ENCODE assay signal across 10 cellular contexts in genomic region chr14:101808020-101808641, GRCh38. TPM values are rescaled to one million over a fixed set of nuclear protein-coding genes. Genes with fewer than 3 reads are reported as not detected.
DNase-seq lines count a peak whose midpoint lies in the region; ATAC-seq, FAIRE-seq and TF ChIP-seq lines count a peak whose summit lies in the region.
"Had no signal": no experiment of that assay in that cellular context is flagged by ENCODE, and none has a peak within 500 bp of the region (broad histone marks: within the 10 kb centered on the region; RNA-seq: fewer than 3 reads in every experiment).

No MANE protein-coding gene starts in this region.

- H3K27me3 ChIP-seq in CD4-positive, CD25-positive, alpha-beta regulatory T cell (ENCODE audit: control insufficient read depth, insufficient read depth, low read length), result no peaks in the 10 kb centered on the region
- no peaks in the 10 kb centered on the region for H3K27me3 ChIP-seq in HUES64 (ENCODE audit: insufficient read depth, low read length)

- no peak for TF ChIP-seq POLR2A in GM12892 (IDR thresholded peaks at IDR 0.05; ENCODE audit: low read depth, low read length)

- 46% methylated on average over 11 of the region's 11 CpGs for WGBS in HUES64

- H3K27ac Mint-ChIP-seq in CD4-positive, CD25-positive, alpha-beta regulatory T cell, result peak overlapping the region; percentile 66 to 99 (median 75)
- peak overlapping the region; percentile 35 for H3K27ac Mint-ChIP-seq in activated CD4-positive, alpha-beta memory T cell treated with anti-CD3 and anti-CD28 coated beads for 36 hours
- no peak overlapping the region for H3K27ac Mint-ChIP-seq in memory B cell

- no peak for FAIRE-seq in GM12892 (lab: Jason Lieb, UNC)
- FAIRE-seq: endothelial cell of umbilical vein had no signal

- POLR2A ChIA-PET in activated CD4-positive, alpha-beta memory T cell treated with anti-CD3 and anti-CD28 coated beads for 36 hours (lab: Charles Lee), result interaction anchor here (0.5 to 4.7 kb wide), 8 partner anchors 10 to 47 kb away, joined by 3 to 68 read pairs (median 4); no protein-coding TSS in a partner anchor

- H3K36me3 ChIP-seq in CD4-positive, CD25-positive, alpha-beta regulatory T cell (ENCODE audit: control insufficient read depth, insufficient read depth, low read length), result peaks cover 3% of the 10 kb centered on the region
- H3K36me3 ChIP-seq in HUES64 (ENCODE audit: insufficient read depth, low read length), result no peaks in the 10 kb centered on the region

- intact Hi-C loops in activated CD4-positive, alpha-beta memory T cell treated with anti-CD3 and anti-CD28 coated beads for 36 hours (cut with micrococcal nuclease), result no loop called here

- ATAC-seq in CD4-positive, CD25-positive, alpha-beta regulatory T cell (ENCODE audit: low read depth in 2 of 2), result no peak
- no peak for ATAC-seq in memory B cell (ENCODE audit: low read depth)
- no peak for ATAC-seq in HG03108 (IDR thresholded peaks at IDR 0.05; ENCODE audit: unreplicated experiment)
- no peak for ATAC-seq in GM21825 (IDR thresholded peaks at IDR 0.05; ENCODE audit: unreplicated experiment)
- no peak for ATAC-seq in GM21786 (IDR thresholded peaks at IDR 0.05; ENCODE audit: unreplicated experiment)

- H3K4me1 Mint-ChIP-seq in CD4-positive, CD25-positive, alpha-beta regulatory T cell, result peaks cover 17 to 39% (median 29%) of the 10 kb centered on the region in 4 donors
- H3K4me1 Mint-ChIP-seq in activated CD4-positive, alpha-beta memory T cell treated with anti-CD3 and anti-CD28 coated beads for 36 hours (ENCODE audit: low read depth), result peaks cover 31% of the 10 kb centered on the region
- H3K4me1 Mint-ChIP-seq in memory B cell, result peaks cover 15% of the 10 kb centered on the region

- peaks cover 37% of the 10 kb centered on the region for H3K4me1 ChIP-seq in CD4-positive, CD25-positive, alpha-beta regulatory T cell (ENCODE audit: control insufficient read depth, insufficient read depth, low read length, poor library complexity, severe bottlenecking)
- H3K4me1 ChIP-seq in HUES64 (ENCODE audit: insufficient read depth, low read length), result peaks cover 24% of the 10 kb centered on the region

- CTCF ChIA-PET in activated CD4-positive, alpha-beta memory T cell treated with anti-CD3 and anti-CD28 coated beads for 36 hours (lab: Charles Lee), result interaction anchor here (1.1 to 3.4 kb wide), 5 partner anchors 14 to 72 kb away, joined by 3 to 18 read pairs (median 4); no protein-coding TSS in a partner anchor

- no peak for DNase-seq in CD4-positive, CD25-positive, alpha-beta regulatory T cell
- no peak for DNase-seq in activated CD4-positive, alpha-beta memory T cell treated with anti-CD3 and anti-CD28 coated beads for 36 hours
- DNase-seq in memory B cell (ENCODE audit: low spot score in 2 of 2), result no peak
- DNase-seq in GM12892 (ENCODE audit: insufficient read length), result no peak
- DNase-seq: NCI-H1930 had no signal

- H3K9ac ChIP-seq in HUES64 (ENCODE audit: low read depth, low read length), result no peak overlapping the region

- peaks cover 8% of the 10 kb centered on the region for H3K27me3 Mint-ChIP-seq in CD4-positive, CD25-positive, alpha-beta regulatory T cell
- H3K27me3 Mint-ChIP-seq in activated CD4-positive, alpha-beta memory T cell treated with anti-CD3 and anti-CD28 coated beads for 36 hours, result no peaks in the 10 kb centered on the region
- H3K27me3 Mint-ChIP-seq in memory B cell, result no peaks in the 10 kb centered on the region

- peak overlapping the region in 3 of 4 donors; percentile 39 to 73 (median 68) for H3K4me3 Mint-ChIP-seq in CD4-positive, CD25-positive, alpha-beta regulatory T cell
- no peak overlapping the region for H3K4me3 Mint-ChIP-seq in activated CD4-positive, alpha-beta memory T cell treated with anti-CD3 and anti-CD28 coated beads for 36 hours
- H3K4me3 Mint-ChIP-seq in memory B cell, result peak overlapping the region; percentile 27

- H3K27ac ChIP-seq in CD4-positive, CD25-positive, alpha-beta regulatory T cell (ENCODE audit: insufficient read depth, low read length, poor library complexity, severe bottlenecking), result peak overlapping the region; percentile 100
- H3K27ac ChIP-seq in HUES64 (ENCODE audit: low read depth, low read length), result no peak overlapping the region; the same call in 1 of the 2 replicates

- peaks cover 10% of the 10 kb centered on the region for H3K36me3 Mint-ChIP-seq in CD4-positive, CD25-positive, alpha-beta regulatory T cell
- peaks cover 27% of the 10 kb centered on the region for H3K36me3 Mint-ChIP-seq in activated CD4-positive, alpha-beta memory T cell treated with anti-CD3 and anti-CD28 coated beads for 36 hours
- H3K36me3 Mint-ChIP-seq in memory B cell, result peaks cover 15% of the 10 kb centered on the region

- H3K9me3 Mint-ChIP-seq in CD4-positive, CD25-positive, alpha-beta regulatory T cell, result peaks cover 0 to 1% (median 0%) of the 10 kb centered on the region in 7 donors
- H3K9me3 Mint-ChIP-seq in activated CD4-positive, alpha-beta memory T cell treated with anti-CD3 and anti-CD28 coated beads for 36 hours, result no peaks in the 10 kb centered on the region
- H3K9me3 Mint-ChIP-seq in memory B cell, result no peaks in the 10 kb centered on the region

- H3K9me3 ChIP-seq in CD4-positive, CD25-positive, alpha-beta regulatory T cell (ENCODE audit: control insufficient read depth in 2 of 2, low read length in 2 of 2), result no peaks in the 10 kb centered on the region
- H3K9me3 ChIP-seq in HUES64 (ENCODE audit: insufficient read depth, low read depth, low read length), result no peaks in the 10 kb centered on the region

- no peak overlapping the region for H3K4me3 ChIP-seq in CD4-positive, CD25-positive, alpha-beta regulatory T cell (ENCODE audit: low read depth, low read length)
- H3K4me3 ChIP-seq in HUES64 (ENCODE audit: low read length), result 0 out of 2 replicates have a peak overlapping the region, but pooled peaks have one; percentile 22

RNA-seq across cellular contexts. Expression of gene PPP2R5C, which starts 46.6 kb away (rescaled TPM):
- 650 TPM for total RNA-seq in CD4-positive, CD25-positive, alpha-beta regulatory T cell
- 100 to 1,000 TPM; 244 to 294 (median 270) TPM for polyA plus RNA-seq in CD4-positive, CD25-positive, alpha-beta regulatory T cell
- polyA plus RNA-seq in HUES64 (2013, experiment 1 of 2), result 81.6 TPM
- 104 TPM for polyA plus RNA-seq in HUES64 (2013, experiment 2 of 2)
- 100 to 1,000 TPM; 252 to 268 TPM for total RNA-seq in activated CD4-positive, alpha-beta memory T cell treated with anti-CD3 and anti-CD28 coated beads for 36 hours
- polyA plus RNA-seq in GM12892 (2012; ENCODE audit: missing spikeins), result 106 TPM
